In the genomic region with DNA sequence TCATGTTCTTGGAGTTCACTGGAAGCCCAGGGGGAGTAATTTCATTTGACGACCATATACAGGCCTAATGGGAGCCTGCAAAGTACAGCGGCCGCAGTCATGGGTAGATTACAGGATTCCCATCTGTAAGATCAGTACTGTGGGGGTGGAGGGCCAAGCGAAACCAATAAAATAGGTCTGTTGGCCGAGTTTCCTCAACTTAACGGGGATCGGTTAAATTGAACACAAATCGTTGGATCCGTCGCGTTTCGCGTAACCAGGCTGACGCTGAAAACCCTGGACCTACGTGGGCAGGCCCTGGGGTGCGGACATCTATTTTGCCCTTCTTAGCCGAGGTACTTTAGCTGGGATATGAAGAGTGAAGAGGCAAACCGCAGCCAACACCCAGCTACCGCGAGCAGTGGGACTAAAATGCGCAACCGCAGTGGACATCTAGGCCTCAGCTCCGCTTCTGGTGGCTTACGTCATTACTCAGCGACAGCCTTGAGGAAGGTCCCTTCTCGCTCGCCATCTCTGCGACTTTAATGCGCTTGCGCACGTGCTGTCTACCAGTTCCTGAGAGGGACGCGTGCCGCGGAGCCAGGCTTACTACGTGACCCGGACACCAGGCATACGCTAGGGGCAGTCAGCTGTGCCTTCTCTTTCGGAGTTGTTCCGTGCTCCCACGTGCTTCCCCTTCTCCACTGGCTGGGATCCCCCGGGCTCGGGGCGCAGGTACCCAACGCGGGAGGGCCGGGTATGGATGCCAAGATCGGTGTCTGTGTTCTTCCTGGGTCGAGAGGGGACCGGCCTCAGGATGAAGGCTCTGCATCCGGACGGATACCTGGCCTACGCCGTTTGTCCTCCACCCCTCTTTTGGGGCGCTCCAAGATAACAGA, we compare ENCODE assay signal across 7 cellular contexts. TPM values are rescaled to one million over a fixed set of nuclear protein-coding genes. Genes with fewer than 3 reads are reported as not detected.
DNase-seq lines count a peak whose midpoint lies in the region; ATAC-seq and TF ChIP-seq lines count a peak whose summit lies in the region.

TSS of gene NAT10 (plus strand) at position 551 of the 878 bp plus-strand sequence. CDS start 2,597 bp downstream, outside the sequence.

- in situ Hi-C loops in astrocyte of the cerebellum (cut with HindIII; ENCODE audit: low sequenced_read_pairs), result loop anchor here (5.0 kb wide), 1 partner anchor 42 kb away; no protein-coding TSS in a partner anchor

- peak within 1 kb of the TSS; percentile 88 for H3K4me3 ChIP-seq in astrocyte of the cerebellum (ENCODE audit: low read depth, low read length)

- TF ChIP-seq CTCF in astrocyte of the cerebellum (IDR thresholded peaks at IDR 0.05; ENCODE audit: low read depth, low read length, missing control alignments), result peak; percentile 7

- ATAC-seq in GM18508 (IDR thresholded peaks at IDR 0.05; ENCODE audit: insufficient read depth, unreplicated experiment) (peak; percentile 82), HG03025 (IDR thresholded peaks at IDR 0.05; ENCODE audit: low FRiP score, unreplicated experiment) (peak; percentile 89)

- DNase-seq in NCI-H2029 treated with DMSO at 0.1 percent for 48 hours (lab: John Stamatoyannopoulos, UW) (peak; percentile 95), T-helper 9 cell (peak; percentile 95), astrocyte of the cerebellum (ENCODE audit: low read depth) (peak; percentile 98), hepatic stellate cell (ENCODE audit: low spot score) (peak; percentile 95), renal cortical epithelial cell (ENCODE audit: low read depth) (peak; percentile 97)

RNA-seq across cellular contexts. Expression of gene NAT10, which starts in this region (rescaled TPM):
- total RNA-seq in renal cortical epithelial cell, result 12.2 and 31.6 TPM in 2 replicates

Comparison
In these comparisons a context has a peak if more than half of its experiments do, and no peak if none do; other contexts are left out.
1. Peak in every context shown above with its lines: DNase-seq, ATAC-seq and H3K4me3 ChIP-seq.